In the genomic region with DNA sequence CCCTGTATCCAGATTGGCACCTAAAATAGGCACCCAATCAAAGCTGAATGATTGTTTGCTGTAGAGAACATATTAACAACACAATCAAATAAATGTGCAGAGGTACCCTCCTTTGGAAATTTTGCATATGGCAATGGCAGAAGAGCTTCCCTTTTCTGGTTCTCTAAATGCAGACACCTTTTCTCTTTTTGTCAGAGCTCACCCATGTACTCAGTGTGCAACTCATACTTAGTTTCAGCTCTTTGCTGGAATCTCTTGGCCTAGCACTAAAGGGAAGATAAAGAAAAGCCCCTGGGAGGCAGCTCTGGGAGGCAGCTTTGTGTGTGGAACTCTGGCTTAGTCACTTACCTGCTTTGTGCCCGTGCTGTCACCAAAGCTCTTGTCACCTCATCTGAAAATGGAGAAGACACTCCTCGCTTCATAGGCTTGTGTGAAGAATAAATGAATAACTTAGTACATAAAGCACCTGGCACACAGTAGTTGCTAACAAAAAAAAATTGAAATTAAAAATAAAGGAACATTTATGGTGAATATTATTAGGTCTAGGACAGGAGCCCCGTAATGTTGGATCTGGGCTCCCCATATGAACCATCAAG, we compare ENCODE assay signal across 20 cellular contexts. TPM values are rescaled to one million over a fixed set of nuclear protein-coding genes. Genes with fewer than 3 reads are reported as not detected.
DNase-seq lines count a peak whose midpoint lies in the region; ATAC-seq, FAIRE-seq and TF ChIP-seq lines count a peak whose summit lies in the region.
"Had no signal": no experiment of that assay in that cellular context is flagged by ENCODE, and none has a peak within 500 bp of the region (broad histone marks: within the 10 kb centered on the region; RNA-seq: fewer than 3 reads in every experiment).

No MANE protein-coding gene starts in this region.

- no peaks in the 10 kb centered on the region for H3K9me3 Mint-ChIP-seq in HFFc6
- H3K9me3 Mint-ChIP-seq: dendritic cell treated with granulocyte-macrophage colony-stimulating factor and Interleukin-4, amounts not matched to agents 40 ng/mL and 50 ng/mL, for 4 days had no signal

- no peaks in the 10 kb centered on the region for H3K36me3 ChIP-seq in A673 (ENCODE audit: insufficient read depth, low read length, poor library complexity, severe bottlenecking)
- H3K36me3 ChIP-seq in DOHH2 (ENCODE audit: control insufficient read depth, low read length), result peaks cover 56% of the 10 kb centered on the region
- peaks cover under 1 to 6% of the 10 kb centered on the region in 2 experiments; a peak in 3 of 4 replicates for H3K36me3 ChIP-seq in GM12878 (ENCODE audit: control insufficient read depth in 2 of 2, insufficient read depth in 2 of 2, low read length in 1 of 2)
- H3K36me3 ChIP-seq in ascending aorta, result peaks cover 2 to 8% of the 10 kb centered on the region in 2 donors

- ATAC-seq in GM12878, result peak; percentile 69
- ATAC-seq: body of pancreas, esophagus mucosa had no signal

- no peak for TF ChIP-seq POLR2A in GM12878 (IDR thresholded peaks at IDR 0.05; ENCODE audit: low read depth, low read length)

- H3K9me3 ChIP-seq in A673 (ENCODE audit: low read depth, low read length, poor library complexity, severe bottlenecking) (peaks cover 6% of the 10 kb centered on the region), DOHH2 (ENCODE audit: control insufficient read depth, insufficient read depth, low read length) (no peaks in the 10 kb centered on the region), GM12878 (replicated peaks; ENCODE audit: control insufficient read depth, insufficient read depth, low read length) (no peaks in the 10 kb centered on the region), ascending aorta (no peaks in the 10 kb centered on the region)
- H3K9me3 ChIP-seq: body of pancreas had no signal

- FAIRE-seq in GM12878 (lab: Jason Lieb, UNC), result no peak
- FAIRE-seq: urothelium cell line had no signal

- no peaks in the 10 kb centered on the region for H3K9me2 ChIP-seq in DOHH2 (replicated peaks; ENCODE audit: control insufficient read depth, low read length)

- H3K27ac ChIP-seq in A673 (ENCODE audit: low read depth, low read length, poor library complexity, severe bottlenecking), result peak overlapping the region; percentile 52
- H3K27ac ChIP-seq in DOHH2 (ENCODE audit: low read depth, low read length), result peak overlapping the region; percentile 55
- no peak overlapping the region for H3K27ac ChIP-seq in GM12878 (ENCODE audit: control insufficient read depth, insufficient read depth)
- H3K27ac ChIP-seq in ascending aorta, result no peak overlapping the region
- H3K27ac ChIP-seq: body of pancreas had no signal

- H3K4me1 Mint-ChIP-seq in HFFc6 (ENCODE audit: low read depth), result peaks cover 5% of the 10 kb centered on the region; the same call in 1 of the 2 replicates

- DNase-seq in A673 (ENCODE audit: low spot score) (no peak), HFFc6 (no peak), GM12878 (ENCODE audit: low read depth, low spot score) (no peak), KBM-7 (no peak), DMS 273 treated with DMSO at 0.1 percent for 48 hours (lab: John Stamatoyannopoulos, UW) (no peak), ascending aorta (ENCODE audit: low spot score in 2 of 2) (no peak)
- no peak for DNase-seq in stimulated activated CD4-positive, alpha-beta T cell treated with anti-CD3 and anti-CD28 coated beads, Interleukin-4, amount 100 ng/mL, for 1 hour
- DNase-seq: activated CD4-positive, alpha-beta T cell treated with anti-CD3 and anti-CD28 coated beads, Interleukin-2, amount 50 U/mL, for 4 hours; activated gamma-delta T cell; body of pancreas; islet precursor cell; NCI-H2081; NCI-H748 treated with DMSO at 0.1 percent for 48 hours; RPMI8226; stimulated activated naive CD4-positive, alpha-beta T cell; T-helper 9 cell had no signal

- in situ Hi-C loops in GM12878 (cut with MboI), result no loop called here
- in situ Hi-C loops in KBM-7 (cut with MboI; ENCODE audit: low pct_unique_long_range_greater_than_20kb, low sequenced_read_pairs), result no loop called here

- H3K4me2 ChIP-seq in DOHH2 (ENCODE audit: low read length) (peak overlapping the region; percentile 61), GM12878 (ENCODE audit: control insufficient read depth, insufficient read depth) (no peak overlapping the region)

- 46% methylated on average over 3 of the region's 3 CpGs for WGBS in GM12878 (ENCODE audit: insufficient coverage, insufficient replicate concordance, low lambda C conversion rate, missing lambda C conversion rate)

- H3K4me1 ChIP-seq in A673 (ENCODE audit: insufficient read depth, low read length, poor library complexity, severe bottlenecking), result peaks cover 31% of the 10 kb centered on the region
- H3K4me1 ChIP-seq in DOHH2 (ENCODE audit: control insufficient read depth, low read length), result peaks cover 80% of the 10 kb centered on the region
- H3K4me1 ChIP-seq in GM12878 (ENCODE audit: control insufficient read depth, insufficient read depth, low read length), result peaks cover 18% of the 10 kb centered on the region
- peaks cover 9 to 26% of the 10 kb centered on the region in 2 donors for H3K4me1 ChIP-seq in ascending aorta
- H3K4me1 ChIP-seq: body of pancreas had no signal

- SMC1A ChIA-PET in GM12878 (lab: Charles Lee; ENCODE audit: uncharacterized antibody, unreplicated experiment), result interaction anchor here (0.6 to 1.9 kb wide), 13 partner anchors 13 to 284 kb away, joined by 3 to 9 read pairs (median 4); no protein-coding TSS in a partner anchor

- RAD21 ChIA-PET in GM12878 (lab: Charles Lee; ENCODE audit: unreplicated experiment), result interaction anchor here (1.0 to 2.9 kb wide), 4 partner anchors 27 to 110 kb away, joined by 3 to 13 read pairs (median 6); no protein-coding TSS in a partner anchor

- intact Hi-C loops in A673 (cut with micrococcal nuclease; ENCODE audit: unreplicated experiment), result no loop called here
- intact Hi-C loops in GM12878 (cut with micrococcal nuclease; ENCODE audit: unreplicated experiment), result no loop called here
- intact Hi-C loops in ascending aorta (cut with DNase I), result no loop called here

- H3K27ac Mint-ChIP-seq in HFFc6, result no peak overlapping the region

- BruUV-seq in A673 (replicated peaks; lab: Mats Ljungman, UMichigan) (no TSS peak), GM12878 (replicated peaks; lab: Mats Ljungman, UMichigan) (no TSS peak)

- CTCF ChIA-PET in A673 (lab: Charles Lee), result interaction anchor here (0.9 kb wide), 1 partner anchor 110 kb away, joined by 4 read pairs; no protein-coding TSS in a partner anchor
- CTCF ChIA-PET in GM12878 (lab: Yijun Ruan, JAX), result interaction anchor here (0.6 to 2.0 kb wide), 8 partner anchors 11 to 203 kb away, joined by 3 to 7 read pairs (median 4); no protein-coding TSS in a partner anchor

- H3K4me3 Mint-ChIP-seq in HFFc6, result no peak overlapping the region
- H3K4me3 Mint-ChIP-seq: dendritic cell treated with granulocyte-macrophage colony-stimulating factor and Interleukin-4, amounts not matched to agents 40 ng/mL and 50 ng/mL, for 4 days had no signal

- H3K27me3 Mint-ChIP-seq in HFFc6 (ENCODE audit: insufficient read depth), result peaks cover 16% of the 10 kb centered on the region; the same call in 1 of the 2 replicates
- H3K27me3 Mint-ChIP-seq: dendritic cell treated with granulocyte-macrophage colony-stimulating factor and Interleukin-4, amounts not matched to agents 40 ng/mL and 50 ng/mL, for 4 days had no signal

- TF ChIP-seq CTCF in A673 (conservative IDR thresholded peaks at IDR 0.05; ENCODE audit: low read depth, low read length) (no peak; the same call in 1 of the 2 replicates), DOHH2 (IDR thresholded peaks at IDR 0.05; ENCODE audit: low read depth, low read length, poor library complexity, severe bottlenecking) (no peak), HFFc6 (IDR thresholded peaks at IDR 0.05) (peak; percentile 17; the same call in 1 of the 2 replicates), GM12878 (IDR thresholded peaks at IDR 0.05 in 2 of 3, conservative IDR thresholded peaks at IDR 0.05 in 1 of 3; ENCODE audit: control insufficient read depth in 2 of 3, extremely low read depth in 1 of 3, insufficient read depth in 1 of 3, low read depth in 3 of 3, low read length in 3 of 3) (no peak), ascending aorta (IDR thresholded peaks at IDR 0.05) (no peak)

- peak; percentile 27 for TF ChIP-seq RAD21 in GM12878 (IDR thresholded peaks at IDR 0.05; ENCODE audit: insufficient read depth, low read depth, low read length)

- no peaks in the 10 kb centered on the region for H3K27me3 ChIP-seq in A673 (replicated peaks; ENCODE audit: insufficient read depth, low read depth, low read length, poor library complexity)
- no peaks in the 10 kb centered on the region for H3K27me3 ChIP-seq in DOHH2 (ENCODE audit: control insufficient read depth, low read length)
- H3K27me3 ChIP-seq in GM12878 (replicated peaks in 1 of 2; ENCODE audit: control insufficient read depth in 2 of 2, insufficient read depth in 2 of 2, low read length in 1 of 2), result no peaks in the 10 kb centered on the region
- H3K27me3 ChIP-seq in ascending aorta, result no peaks in the 10 kb centered on the region
- H3K27me3 ChIP-seq: body of pancreas had no signal

- H4K20me1 ChIP-seq in DOHH2 (ENCODE audit: control insufficient read depth, insufficient read depth, low read depth, low read length), result peaks cover 4% of the 10 kb centered on the region; the same call in 1 of the 2 replicates
- H4K20me1 ChIP-seq in GM12878 (ENCODE audit: control insufficient read depth, insufficient read depth), result no peaks in the 10 kb centered on the region

- no peak overlapping the region for H2AFZ ChIP-seq in GM12878 (ENCODE audit: control insufficient read depth, low read depth, low read length)

- no peak overlapping the region for H3K4me3 ChIP-seq in A673 (ENCODE audit: low read depth, low read length, poor library complexity, severe bottlenecking)
- H3K4me3 ChIP-seq in DOHH2 (ENCODE audit: low read length), result peak overlapping the region; percentile 27
- no peak overlapping the region for H3K4me3 ChIP-seq in GM12878
- H3K4me3 ChIP-seq in ascending aorta, result no peak overlapping the region
- H3K4me3 ChIP-seq: body of pancreas had no signal

- peaks cover 89% of the 10 kb centered on the region for H3K79me2 ChIP-seq in DOHH2 (ENCODE audit: control insufficient read depth, low read length)
- H3K79me2 ChIP-seq in GM12878 (ENCODE audit: control insufficient read depth, insufficient read depth, low read length), result peaks cover 28% of the 10 kb centered on the region

- no peak overlapping the region for H3K9ac ChIP-seq in GM12878 (ENCODE audit: control insufficient read depth, insufficient read depth, low read length)

- POLR2A ChIA-PET in A673 (lab: Charles Lee; ENCODE audit: low non-redundant PET) (interaction anchor here (0.8 kb wide), 1 partner anchor 103 kb away, joined by 13 read pairs; no protein-coding TSS in a partner anchor), GM12878 (lab: Charles Lee) (interaction anchor here (0.6 to 1.5 kb wide), 6 partner anchors 15 to 133 kb away, joined by 3 to 7 read pairs (median 4); no protein-coding TSS in a partner anchor)

- no peak for TF ChIP-seq EP300 in GM12878 (IDR thresholded peaks at IDR 0.05; ENCODE audit: borderline replicate concordance in 1 of 2, control insufficient read depth in 1 of 2, low read depth in 2 of 2, low read length in 2 of 2)

- peaks cover 5% of the 10 kb centered on the region for H3F3A ChIP-seq in DOHH2 (ENCODE audit: control insufficient read depth, insufficient read depth)

- no peaks in the 10 kb centered on the region for H3K36me3 Mint-ChIP-seq in HFFc6 (ENCODE audit: low read depth)

RNA-seq across cellular contexts. Expression of a gene that starts 28.8 kb away (rescaled TPM):
- 74.2 and 78.3 TPM in 2 replicates for total RNA-seq in A673 (2021)
- 1 to 10 TPM in 5 of 6 experiments, under 1 TPM in 1; 0.88 to 2.6 (median 1.9) TPM for total RNA-seq in HFFc6 (2021; fragmentation: NEBNext Ultra II Directional; extraction: Animal tissue kit (Norgen Biotek cat#: 25700))
- 750 and 754 TPM in 2 replicates for total RNA-seq in GM12878 (2013; cell fraction: nucleolus; rRNA removed)
- total RNA-seq in GM12878 (2014; rRNA removed), result 139 and 147 TPM in 2 replicates
- total RNA-seq in GM12878 (2014; rRNA removed; fragmentation: Illumina TruSeq; extraction: Trizol), result 158 and 169 TPM in 2 replicates
- total RNA-seq in GM12878 (2021), result 207 and 220 TPM in 2 replicates
- 139 TPM for polyA plus RNA-seq in GM12878 (2011; ENCODE audit: low read depth)
- 190 and 214 TPM in 2 replicates for polyA plus RNA-seq in GM12878 (2011; rRNA removed)
- 169 and 192 TPM in 2 replicates for polyA plus RNA-seq in GM12878 (2011; cell fraction: cytosol; rRNA removed)
- 106 and 131 TPM in 2 replicates for polyA plus RNA-seq in GM12878 (2011; cell fraction: nucleus; rRNA removed)
- polyA plus RNA-seq in GM12878 (2012), result 141 and 183 TPM in 2 replicates
- polyA plus RNA-seq in GM12878 (2014; fragmentation: Illumina TruSeq; extraction: Trizol), result 248 and 268 TPM in 2 replicates
- 10 to 100 TPM; 74.2 to 75.0 TPM for polyA plus RNA-seq in GM12878 (2014; fragmentation: Nextera tagmentation; extraction: Ambion mirVana)
- 163 and 174 TPM in 2 replicates for polyA plus RNA-seq in GM12878 (2014; rRNA removed)
- polyA plus RNA-seq in GM12878 (2016; fragmentation: Nextera tagmentation; extraction: Ambion mirVana), result 100 to 1,000 TPM; 133 to 135 TPM
- polyA minus RNA-seq in GM12878 (2011; rRNA and poly(A)+ RNA removed), result 310 and 330 TPM in 2 replicates
- polyA minus RNA-seq in GM12878 (2011; cell fraction: cytosol; rRNA and poly(A)+ RNA removed), result 80.6 and 80.9 TPM in 2 replicates
- polyA minus RNA-seq in GM12878 (2011; cell fraction: nucleus; rRNA and poly(A)+ RNA removed), result 116 and 151 TPM in 2 replicates
- 59.9 TPM for total RNA-seq in ascending aorta

Comparison
In these comparisons a context has a peak if more than half of its experiments do, and no peak if none do; other contexts are left out.
1. H3K27ac ChIP-seq: peak in A673 (single experiment) and DOHH2 (single experiment); none in GM12878 (single experiment) and ascending aorta (0 of 2).
2. RNA of a gene that starts 28.8 kb away (total RNA-seq): 139 to 754 TPM in GM12878, 74.2 to 78.3 TPM in A673 and 59.9 TPM in ascending aorta (single experiment); 0.88 to 2.6 TPM in HFFc6; every median in the first group is over 10 times any median in the second.